Comparison of ENCODE assay signal across 14 cellular contexts in genomic region chr7:44761207-44762161, GRCh38. TPM values are rescaled to one million over a fixed set of nuclear protein-coding genes. Genes with fewer than 3 reads are reported as not detected.
A peak's percentile ranks its signal among the peaks of the same experiment; 100 is the strongest.
DNase-seq lines count a peak whose midpoint lies in the region; ATAC-seq, FAIRE-seq and TF ChIP-seq lines count a peak whose summit lies in the region.
"Had no signal": no experiment of that assay in that cellular context is flagged by ENCODE, and none has a peak within 500 bp of the region (broad histone marks: within the 10 kb centered on the region; RNA-seq: fewer than 3 reads in every experiment).

No MANE protein-coding gene starts in this region.

- peak overlapping the region in 1 of 2 donors; percentile 38 for H3K9ac ChIP-seq in mucosa of rectum (ENCODE audit: low read depth in 1 of 2, low read length in 2 of 2)
- H3K9ac ChIP-seq: parathyroid adenoma had no signal

- no peaks in the 10 kb centered on the region for H3K9me3 ChIP-seq in right atrium auricular region
- no peaks in the 10 kb centered on the region for H3K9me3 ChIP-seq in mucosa of rectum (ENCODE audit: control insufficient read depth in 2 of 2, low read length in 2 of 2)
- no peaks in the 10 kb centered on the region for H3K9me3 ChIP-seq in vagina

- no peak for FAIRE-seq in GM19239 (lab: Jason Lieb, UNC)
- FAIRE-seq: A204.1, colon had no signal

- H3K36me3 ChIP-seq in right atrium auricular region (peaks cover 79% of the 10 kb centered on the region), mucosa of rectum (ENCODE audit: control insufficient read depth in 2 of 2, insufficient read depth in 2 of 2, low read length in 2 of 2) (peaks cover 64 to 69% of the 10 kb centered on the region in 2 donors), vagina (peaks cover 0 to 96% of the 10 kb centered on the region in 2 donors)

- H3K27me3 ChIP-seq in right atrium auricular region (no peaks in the 10 kb centered on the region), mucosa of rectum (ENCODE audit: control insufficient read depth in 2 of 2, insufficient read depth in 2 of 2, low read length in 2 of 2) (no peaks in the 10 kb centered on the region), vagina (no peaks in the 10 kb centered on the region)

- TF ChIP-seq CTCF in right atrium auricular region (IDR thresholded peaks at IDR 0.05) (no peak), vagina (IDR thresholded peaks at IDR 0.05) (no peak)

- H3K4me3 ChIP-seq in right atrium auricular region (no peak overlapping the region), mucosa of rectum (ENCODE audit: low read length in 2 of 2) (no peak overlapping the region), vagina (no peak overlapping the region)

- TF ChIP-seq POLR2A in vagina (IDR thresholded peaks at IDR 0.05), result no peak

- intact Hi-C loops in Right ventricle myocardium inferior (cut with DNase I) (no loop called here), vagina (cut with DNase I) (no loop called here)

- H3K27ac ChIP-seq in right atrium auricular region (no peak overlapping the region), mucosa of rectum (ENCODE audit: low read depth in 2 of 2, low read length in 2 of 2) (peak overlapping the region; percentile 71 to 72), vagina (peak overlapping the region; percentile 39)
- H3K27ac ChIP-seq: parathyroid adenoma had no signal

- peaks cover 0 to 15% of the 10 kb centered on the region in 2 donors for H3K4me1 ChIP-seq in right atrium auricular region
- peaks cover 6 to 10% of the 10 kb centered on the region in 2 donors for H3K4me1 ChIP-seq in mucosa of rectum (ENCODE audit: control insufficient read depth in 2 of 2, insufficient read depth in 2 of 2, low read length in 2 of 2)
- peaks cover 29% of the 10 kb centered on the region for H3K4me1 ChIP-seq in vagina
- H3K4me1 ChIP-seq: parathyroid adenoma had no signal

- ATAC-seq in Right ventricle myocardium inferior (peak; percentile 46), esophagus mucosa (peak; percentile 91), HG02798 (IDR thresholded peaks at IDR 0.05; ENCODE audit: poor library complexity, unreplicated experiment) (no peak)

- DNase-seq in Right ventricle myocardium inferior (ENCODE audit: missing footprints) (no peak), right atrium auricular region (ENCODE audit: low spot score) (no peak), vagina (ENCODE audit: extremely low spot score in 2 of 2) (peak in 1 of 2 donors; percentile 78), GM19239 (ENCODE audit: insufficient read length, low spot score) (no peak)
- no peak for DNase-seq in activated CD4-positive, alpha-beta T cell treated with anti-CD3 and anti-CD28 coated beads, Interleukin-2, amount 50 U/mL, for 4 hours
- DNase-seq: head of caudate nucleus, Karpas-422, NCI-H2081 treated with DMSO at 0.1 percent for 48 hours had no signal

RNA-seq across cellular contexts. Expression of gene ZMIZ2, which starts 12.8 kb away (rescaled TPM):
- total RNA-seq in Right ventricle myocardium inferior (62.2 TPM), right atrium auricular region (10 to 100 TPM; 14.1 to 21.3 TPM), esophagus mucosa (34.0 TPM), vagina (54.3 TPM)

RNA-seq across cellular contexts. Expression of gene PPIA, which starts 35.0 kb away (rescaled TPM):
- total RNA-seq in Right ventricle myocardium inferior (524 TPM), right atrium auricular region (100 to 1,000 TPM; 820 to 834 TPM), esophagus mucosa (2,087 TPM), vagina (1,197 TPM)

Comparison
In these comparisons a context has a peak if more than half of its experiments do, and no peak if none do; other contexts are left out.
1. H3K27ac ChIP-seq: peak in mucosa of rectum (2 of 2) and vagina (single experiment); none in right atrium auricular region (0 of 2).